ENCODE assay signal across 9 cellular contexts in genomic region chr3:10196389-10197052, GRCh38. TPM values are rescaled to one million over a fixed set of nuclear protein-coding genes. Genes with fewer than 3 reads are reported as not detected.
DNase-seq lines count a peak whose midpoint lies in the region; ATAC-seq, FAIRE-seq and TF ChIP-seq lines count a peak whose summit lies in the region.
"Had no signal": no experiment of that assay in that cellular context is flagged by ENCODE, and none has a peak within 500 bp of the region (broad histone marks: within the 10 kb centered on the region; RNA-seq: fewer than 3 reads in every experiment).

No MANE protein-coding gene starts in this region.

- no peaks in the 10 kb centered on the region for H3K27me3 ChIP-seq in esophagus squamous epithelium

- no peaks in the 10 kb centered on the region for H3K9me3 ChIP-seq in esophagus squamous epithelium

- H3K4me1 ChIP-seq in esophagus squamous epithelium: peaks cover 55 to 83% (median 64%) of the 10 kb centered on the region in 3 donors

- 55 to 64% methylated on average over 9 of the region's 12 CpGs for WGBS in esophagus squamous epithelium, 2 donors

- H3K9me3 Mint-ChIP-seq in T-helper 2 cell treated with Interferon-gamma antibody and Interleukin-4, amounts not matched to agents 5 μg/mL and 100 μg/mL, for 36 hours: no peaks in the 10 kb centered on the region

- no peak for ATAC-seq in GM18868 (IDR thresholded peaks at IDR 0.05; ENCODE audit: unreplicated experiment)

- no peak for TF ChIP-seq POLR2A in esophagus squamous epithelium (IDR thresholded peaks at IDR 0.05)

- no peaks in the 10 kb centered on the region for H3K36me3 Mint-ChIP-seq in T-helper 2 cell treated with Interferon-gamma antibody and Interleukin-4, amounts not matched to agents 5 μg/mL and 100 μg/mL, for 36 hours (ENCODE audit: low read depth)

- H3K27ac Mint-ChIP-seq in T-helper 2 cell treated with Interferon-gamma antibody and Interleukin-4, amounts not matched to agents 5 μg/mL and 100 μg/mL, for 36 hours: peak overlapping the region; percentile 76

- TF ChIP-seq CTCF in esophagus squamous epithelium (IDR thresholded peaks at IDR 0.05): no peak

- DNase-seq in GM19239 (ENCODE audit: insufficient read length, low spot score) (no peak), esophagus squamous epithelium (lab: John Stamatoyannopoulos, UW) (no peak), smooth muscle cell of the brain vasculature (ENCODE audit: low read depth, low spot score) (peak; percentile 51), NCI-H510A treated with DMSO at 0.1 percent for 48 hours (lab: John Stamatoyannopoulos, UW) (no peak), activated gamma-delta T cell treated with Interleukin-2 at 50 U/mL for 16 hours (no peak)
- DNase-seq in T-helper 2 cell treated with Interferon-gamma antibody and Interleukin-4, amounts not matched to agents 5 μg/mL and 100 μg/mL, for 36 hours (ENCODE audit: low spot score): no peak
- no peak for DNase-seq in activated CD8-positive, alpha-beta memory T cell treated with anti-CD3 and anti-CD28 coated beads, Interleukin-2, amount 50 U/mL, for 4 hours

- FAIRE-seq in GM19239 (lab: Jason Lieb, UNC): peak; percentile 57

- peaks cover 72% of the 10 kb centered on the region for H3K4me1 Mint-ChIP-seq in T-helper 2 cell treated with Interferon-gamma antibody and Interleukin-4, amounts not matched to agents 5 μg/mL and 100 μg/mL, for 36 hours (ENCODE audit: low read depth)

- H3K4me3 ChIP-seq in esophagus squamous epithelium: no peak overlapping the region
- H3K4me3 ChIP-seq: coronary artery had no signal

- intact Hi-C loops in esophagus squamous epithelium (cut with DNase I): no loop called here

- peak overlapping the region in 3 of 4 donors; percentile 22 to 94 (median 91) for H3K27ac ChIP-seq in esophagus squamous epithelium

- H3K27me3 Mint-ChIP-seq in T-helper 2 cell treated with Interferon-gamma antibody and Interleukin-4, amounts not matched to agents 5 μg/mL and 100 μg/mL, for 36 hours (ENCODE audit: low read depth): no peaks in the 10 kb centered on the region

- H3K36me3 ChIP-seq in esophagus squamous epithelium: peaks cover 0 to 10% (median 0%) of the 10 kb centered on the region in 3 donors

- H3K4me3 Mint-ChIP-seq in T-helper 2 cell treated with Interferon-gamma antibody and Interleukin-4, amounts not matched to agents 5 μg/mL and 100 μg/mL, for 36 hours: peak overlapping the region; percentile 33

RNA-seq across cellular contexts. Expression of gene IRAK2, which starts 31.8 kb away (rescaled TPM):
- 10 to 100 TPM in 2 of 4 donors, 1 to 10 TPM in 2; 4.4 to 23.3 (median 9.6) TPM for total RNA-seq in esophagus squamous epithelium

RNA-seq across cellular contexts. Expression of gene TATDN2, which starts 51.7 kb away (rescaled TPM):
- total RNA-seq in esophagus squamous epithelium: 10 to 100 TPM; 12.6 to 20.6 (median 17.1) TPM

RNA-seq across cellular contexts. Expression of gene VHL, which starts 54.9 kb away (rescaled TPM):
- total RNA-seq in esophagus squamous epithelium: 10 to 100 TPM; 30.4 to 38.7 (median 34.4) TPM
